ENCODE assay signal across 1 cellular context in genomic region chr6:117600008-117600743, GRCh38.
TF ChIP-seq lines count a peak whose summit lies in the region.

No MANE protein-coding gene starts in this region.

TF ChIP-seq in GM12878, 131 proteins besides CTCF, POLR2A, EP300 and RAD21 (continued from another document):
- TF ChIP-seq PRDM15 (CRISPR knock-in tag; IDR thresholded peaks at IDR 0.05): no peak
- no peak for TF ChIP-seq BRCA1 (IDR thresholded peaks at IDR 0.05; ENCODE audit: low read depth, low read length)
- TF ChIP-seq CREM (IDR thresholded peaks at IDR 0.05; ENCODE audit: low read depth): no peak
- no peak for TF ChIP-seq RELA (IDR thresholded peaks at IDR 0.05; ENCODE audit: borderline replicate concordance, partially characterized antibody)
- TF ChIP-seq, protein P1, sequence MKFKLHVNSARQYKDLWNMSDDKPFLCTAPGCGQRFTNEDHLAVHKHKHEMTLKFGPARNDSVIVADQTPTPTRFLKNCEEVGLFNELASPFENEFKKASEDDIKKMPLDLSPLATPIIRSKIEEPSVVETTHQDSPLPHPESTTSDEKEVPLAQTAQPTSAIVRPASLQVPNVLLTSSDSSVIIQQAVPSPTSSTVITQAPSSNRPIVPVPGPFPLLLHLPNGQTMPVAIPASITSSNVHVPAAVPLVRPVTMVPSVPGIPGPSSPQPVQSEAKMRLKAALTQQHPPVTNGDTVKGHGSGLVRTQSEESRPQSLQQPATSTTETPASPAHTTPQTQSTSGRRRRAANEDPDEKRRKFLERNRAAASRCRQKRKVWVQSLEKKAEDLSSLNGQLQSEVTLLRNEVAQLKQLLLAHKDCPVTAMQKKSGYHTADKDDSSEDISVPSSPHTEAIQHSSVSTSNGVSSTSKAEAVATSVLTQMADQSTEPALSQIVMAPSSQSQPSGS (IDR thresholded peaks at IDR 0.05; ENCODE audit: low read length): no peak
- TF ChIP-seq RBBP5 (conservative IDR thresholded peaks at IDR 0.05): no peak
